In the genomic region with DNA sequence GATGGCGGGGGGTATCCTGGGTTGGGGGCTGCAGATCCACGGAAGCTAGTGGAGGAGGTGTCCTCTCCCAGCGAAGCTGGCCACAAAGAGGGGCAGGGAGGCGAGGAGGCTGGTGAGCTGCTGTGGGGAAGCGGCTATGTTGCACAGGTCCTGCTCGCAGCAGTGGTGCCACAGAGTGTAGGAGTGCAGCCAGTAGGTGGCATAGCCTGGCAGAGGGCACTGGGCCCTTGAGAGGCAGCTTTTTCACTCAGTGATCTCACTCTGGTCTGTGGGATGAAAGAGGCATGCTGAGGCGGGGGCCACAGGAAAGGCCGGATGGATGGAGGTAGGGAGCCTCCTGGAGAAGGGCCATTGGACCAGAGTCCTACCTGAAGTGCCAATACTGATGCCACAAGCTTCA, we compare ENCODE assay signal across 12 cellular contexts. TPM values are rescaled to one million over a fixed set of nuclear protein-coding genes. Genes with fewer than 3 reads are reported as not detected.
DNase-seq lines count a peak whose midpoint lies in the region; ATAC-seq and TF ChIP-seq lines count a peak whose summit lies in the region.
"Had no signal": no experiment of that assay in that cellular context is flagged by ENCODE, and none has a peak within 500 bp of the region (broad histone marks: within the 10 kb centered on the region; RNA-seq: fewer than 3 reads in every experiment).

No MANE protein-coding gene starts in this region.

- H3K4me1 ChIP-seq in sigmoid colon (peaks cover 0 to 11% (median 10%) of the 10 kb centered on the region in 4 donors), vagina (peaks cover 14% of the 10 kb centered on the region)

- no peaks in the 10 kb centered on the region for H3K9me3 ChIP-seq in sigmoid colon
- H3K9me3 ChIP-seq in vagina: no peaks in the 10 kb centered on the region
- H3K9me3 ChIP-seq: upper lobe of left lung had no signal

- 81 to 83% methylated on average over 8 of the region's 8 CpGs for WGBS in sigmoid colon, 2 donors

- no peak overlapping the region for H3K4me3 Mint-ChIP-seq in activated T-helper 17 cell treated with anti-CD3 and anti-CD28 coated beads, Interleukin-2, amount 50 U/mL, for 72 hours

- no peak for ATAC-seq in activated T-helper 17 cell treated with anti-CD3 and anti-CD28 coated beads, Interleukin-2, amount 50 U/mL, for 72 hours (replicated peaks)
- ATAC-seq in GM19351 (IDR thresholded peaks at IDR 0.05; ENCODE audit: unreplicated experiment) (no peak), HG02973 (IDR thresholded peaks at IDR 0.05; ENCODE audit: unreplicated experiment) (no peak)

- intact Hi-C loops in sigmoid colon (cut with DNase I): no loop called here
- intact Hi-C loops in vagina (cut with DNase I): no loop called here

- H3K9me3 Mint-ChIP-seq in activated T-helper 17 cell treated with anti-CD3 and anti-CD28 coated beads, Interleukin-2, amount 50 U/mL, for 72 hours: no peaks in the 10 kb centered on the region

- no peak overlapping the region for H3K27ac ChIP-seq in sigmoid colon
- no peak overlapping the region for H3K27ac ChIP-seq in vagina
- H3K27ac ChIP-seq: GM23248 had no signal

- DNase-seq in COLO668 (lab: John Stamatoyannopoulos, UW; ENCODE audit: unreplicated experiment) (peak; percentile 10), HT-29 (ENCODE audit: low spot score) (peak; percentile 53), myocyte (ENCODE audit: low read depth) (peak; percentile 8), sigmoid colon (no peak), vagina (ENCODE audit: extremely low spot score in 2 of 2) (no peak)
- DNase-seq: GM23248, OCI-M1 had no signal

- no peaks in the 10 kb centered on the region for H3K36me3 ChIP-seq in sigmoid colon
- no peaks in the 10 kb centered on the region for H3K36me3 ChIP-seq in vagina
- H3K36me3 ChIP-seq: upper lobe of left lung had no signal

- H3K27me3 Mint-ChIP-seq in activated T-helper 17 cell treated with anti-CD3 and anti-CD28 coated beads, Interleukin-2, amount 50 U/mL, for 72 hours: no peaks in the 10 kb centered on the region

- H3K36me3 Mint-ChIP-seq in activated T-helper 17 cell treated with anti-CD3 and anti-CD28 coated beads, Interleukin-2, amount 50 U/mL, for 72 hours (ENCODE audit: low read depth): no peaks in the 10 kb centered on the region

- H3K4me3 ChIP-seq in sigmoid colon (no peak overlapping the region), vagina (no peak overlapping the region)
- H3K4me3 ChIP-seq: GM23248, upper lobe of left lung had no signal

- TF ChIP-seq CTCF in sigmoid colon (IDR thresholded peaks at IDR 0.05): no peak
- no peak for TF ChIP-seq CTCF in vagina (IDR thresholded peaks at IDR 0.05)

- H3K27me3 ChIP-seq in sigmoid colon (no peaks in the 10 kb centered on the region), vagina (no peaks in the 10 kb centered on the region)
- H3K27me3 ChIP-seq: upper lobe of left lung had no signal

- peak overlapping the region; percentile 38 for H3K27ac Mint-ChIP-seq in activated T-helper 17 cell treated with anti-CD3 and anti-CD28 coated beads, Interleukin-2, amount 50 U/mL, for 72 hours

- TF ChIP-seq EP300 in sigmoid colon (IDR thresholded peaks at IDR 0.05): no peak

- no peak for TF ChIP-seq POLR2A in sigmoid colon (IDR thresholded peaks at IDR 0.05)
- no peak for TF ChIP-seq POLR2A in vagina (IDR thresholded peaks at IDR 0.05)

- peaks cover 5% of the 10 kb centered on the region for H3K4me1 Mint-ChIP-seq in activated T-helper 17 cell treated with anti-CD3 and anti-CD28 coated beads, Interleukin-2, amount 50 U/mL, for 72 hours

RNA-seq across cellular contexts. Expression of gene LY6G6D, which starts 2.9 kb away (rescaled TPM):
- not detected in 2 replicates for total RNA-seq in HT-29 (2014; rRNA removed; shearing (Covaris generic))
- total RNA-seq in activated T-helper 17 cell treated with anti-CD3 and anti-CD28 coated beads, Interleukin-2, amount 50 U/mL, for 72 hours: not detected
- total RNA-seq in myocyte: not detected in 2 replicates
- not detected for polyA plus RNA-seq in myocyte (2012)
- 10 to 100 TPM in 1 of 4 donors, 1 to 10 TPM in 2, not detected in 1; 2.9 to 21.2 (median 6.4) TPM for total RNA-seq in sigmoid colon
- 1 to 10 TPM in 1 of 3 donors, under 1 TPM in 1, not detected in 1; 0.31 to 8.4 TPM for polyA plus RNA-seq in sigmoid colon
- not detected for total RNA-seq in vagina
- total RNA-seq: dermis microvascular lymphatic vessel endothelial cell, GM23248, upper lobe of left lung had no signal
- polyA plus RNA-seq: GM23248 had no signal

RNA-seq across cellular contexts. Expression of gene LY6G6F, which starts 5.6 kb away (rescaled TPM):
- total RNA-seq in HT-29 (2014; rRNA removed; shearing (Covaris generic)): not detected in 2 replicates
- total RNA-seq in activated T-helper 17 cell treated with anti-CD3 and anti-CD28 coated beads, Interleukin-2, amount 50 U/mL, for 72 hours: not detected
- total RNA-seq in myocyte: not detected in 2 replicates
- not detected for polyA plus RNA-seq in myocyte (2012)
- not detected for total RNA-seq in sigmoid colon
- not detected for polyA plus RNA-seq in sigmoid colon
- not detected for total RNA-seq in vagina
- total RNA-seq: dermis microvascular lymphatic vessel endothelial cell, GM23248 had no signal
- polyA plus RNA-seq: GM23248 had no signal

RNA-seq across cellular contexts. Expression of gene ABHD16A, which starts 9.2 kb away (rescaled TPM):
- 32.5 and 37.9 TPM in 2 replicates for total RNA-seq in HT-29 (2014; rRNA removed; shearing (Covaris generic))
- total RNA-seq in activated T-helper 17 cell treated with anti-CD3 and anti-CD28 coated beads, Interleukin-2, amount 50 U/mL, for 72 hours: 10 to 100 TPM; 31.4 to 31.7 TPM
- total RNA-seq in myocyte: 58.9 and 66.0 TPM in 2 replicates
- polyA plus RNA-seq in myocyte (2012): 44.8 TPM
- total RNA-seq in sigmoid colon: 10 to 100 TPM; 37.8 to 63.4 (median 51.6) TPM
- polyA plus RNA-seq in sigmoid colon: 10 to 100 TPM; 16.9 to 52.0 (median 17.4) TPM
- total RNA-seq in vagina: 53.0 TPM

RNA-seq across cellular contexts. Expression of gene LY6G6C, which starts 9.2 kb away (rescaled TPM):
- not detected in 2 replicates for total RNA-seq in HT-29 (2014; rRNA removed; shearing (Covaris generic))
- total RNA-seq in activated T-helper 17 cell treated with anti-CD3 and anti-CD28 coated beads, Interleukin-2, amount 50 U/mL, for 72 hours: under 1 TPM in 1 of 2 donors, not detected in 1; 0.64 TPM
- not detected in 2 replicates for total RNA-seq in myocyte
- polyA plus RNA-seq in myocyte (2012): 0.11 TPM
- not detected for total RNA-seq in sigmoid colon
- 1 to 10 TPM in 2 of 3 donors, under 1 TPM in 1; 0.07 to 1.2 (median 1.2) TPM for polyA plus RNA-seq in sigmoid colon
- not detected for total RNA-seq in vagina
- total RNA-seq: dermis microvascular lymphatic vessel endothelial cell, GM23248 had no signal
- polyA plus RNA-seq: GM23248 had no signal

RNA-seq across cellular contexts. Expression of gene MPIG6B, which starts 10.9 kb away (rescaled TPM):
- 0.18 TPM in 1 of 2 replicates, not detected in the other for total RNA-seq in HT-29 (2014; rRNA removed; shearing (Covaris generic))
- total RNA-seq in activated T-helper 17 cell treated with anti-CD3 and anti-CD28 coated beads, Interleukin-2, amount 50 U/mL, for 72 hours: not detected
- total RNA-seq in myocyte (not detected in 2 replicates), sigmoid colon (not detected), vagina (not detected)
- 0.30 TPM for polyA plus RNA-seq in myocyte (2012)
- polyA plus RNA-seq in sigmoid colon: under 1 TPM in 1 of 3 donors, not detected in 2; 0.13 TPM
- total RNA-seq: dermis microvascular lymphatic vessel endothelial cell, GM23248 had no signal
- polyA plus RNA-seq: GM23248 had no signal

Comparison
In these comparisons a context has a peak if more than half of its experiments do, and no peak if none do; other contexts are left out.
1. DNase-seq: peak in COLO668 (single experiment), HT-29 (single experiment) and myocyte (single experiment); none in sigmoid colon (single experiment) and vagina (0 of 2).